In the genomic region with DNA sequence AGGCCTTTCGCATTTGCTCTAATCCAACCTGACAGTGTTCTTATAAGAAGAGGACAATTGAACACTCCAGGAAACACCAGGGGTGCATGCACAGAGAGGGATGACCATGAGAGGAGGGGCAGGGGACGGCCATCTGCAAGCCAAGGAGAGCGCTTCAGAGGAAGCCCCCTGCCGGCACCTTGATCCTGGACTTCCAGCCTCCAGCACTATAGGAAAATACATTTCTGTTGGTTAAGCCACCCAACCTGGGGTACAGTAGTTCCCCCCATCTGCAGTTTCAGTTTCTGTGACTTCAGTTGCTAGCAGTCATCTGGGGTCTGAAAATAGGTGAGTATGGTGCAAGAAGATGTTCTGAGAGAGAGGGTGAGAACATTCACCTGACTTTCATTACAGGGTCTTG, we compare ENCODE assay signal across 1 cellular context.
TF ChIP-seq lines count a peak whose summit lies in the region.

No MANE protein-coding gene starts in this region.

TF ChIP-seq in HCT116, 20 proteins besides CTCF, POLR2A, EP300 and RAD21:
- TF ChIP-seq ZNF274 (IDR thresholded peaks at IDR 0.05; ENCODE audit: low read depth, low read length) (no peak), SP1 (IDR thresholded peaks at IDR 0.05; ENCODE audit: low read depth) (no peak), EZH2 (IDR thresholded peaks at IDR 0.05) (no peak), ZBTB33 (IDR thresholded peaks at IDR 0.05; ENCODE audit: extremely low read depth, insufficient replicate concordance, low read length) (no peak), REST (IDR thresholded peaks at IDR 0.05; ENCODE audit: low read depth) (no peak), ELF1 (IDR thresholded peaks at IDR 0.05; ENCODE audit: borderline replicate concordance, low read depth) (no peak), CEBPB (IDR thresholded peaks at IDR 0.05; ENCODE audit: low read depth) (no peak), POLR2AphosphoS5 (IDR thresholded peaks at IDR 0.05; ENCODE audit: low read depth, low read length) (no peak), FOSL1 (IDR thresholded peaks at IDR 0.05; ENCODE audit: low read depth) (no peak), MAX (IDR thresholded peaks at IDR 0.05) (no peak), YY1 (IDR thresholded peaks at IDR 0.05; ENCODE audit: extremely low read depth, insufficient replicate concordance, low read depth, low read length) (no peak)
